Comparison of ENCODE assay signal across 15 cellular contexts in the genomic region with DNA sequence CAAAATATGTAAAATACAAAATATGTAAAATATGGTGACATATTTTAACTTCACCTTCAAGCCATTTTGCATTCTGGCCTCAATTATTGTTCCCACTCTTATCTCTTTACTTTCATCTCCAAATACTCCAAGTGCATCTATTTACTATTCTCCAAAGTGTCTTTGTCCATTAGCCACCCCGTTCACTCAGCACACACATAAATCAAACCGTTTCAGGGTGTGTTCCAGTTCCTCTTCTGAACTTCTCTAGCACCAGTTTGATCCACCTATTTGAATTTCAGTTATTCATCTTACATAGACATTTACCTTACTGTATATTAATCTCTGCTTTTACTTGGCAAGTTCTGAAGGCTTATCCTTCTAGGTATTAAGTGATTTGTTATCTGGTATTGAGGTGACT. TPM values are rescaled to one million over a fixed set of nuclear protein-coding genes. Genes with fewer than 3 reads are reported as not detected.
"Had no signal": no experiment of that assay in that cellular context is flagged by ENCODE, and none has a peak within 500 bp of the region (broad histone marks: within the 10 kb centered on the region; RNA-seq: fewer than 3 reads in every experiment).

No MANE protein-coding gene starts in this region.

- H3K9me3 Mint-ChIP-seq: natural killer cell treated with Interleukin-12 subunit alpha and Interleukin-12 subunit beta and Interleukin-15 and Interleukin-18, amount 100 ng/mL, for 72 hours; stimulated activated naive CD8-positive, alpha-beta T cell treated with anti-CD3 and anti-CD28 coated beads, Interleukin-15, Interleukin-2, amounts not matched to agents 100 ng/mL and 50 ng/mL, for 24 hours had no signal

- H3K4me3 Mint-ChIP-seq: activated T-helper 1 cell treated with anti-CD3 and anti-CD28 coated beads, Interleukin-12 subunit alpha, Interleukin-12 subunit beta, Interleukin-2, Interleukin-4 antibody, amounts not matched to agents 30 ng/mL and 10 ng/mL and 1 ng/mL, durations not matched to agents 14 hours and 24 hours and 36 hours; memory B cell; natural killer cell treated with Interleukin-12 subunit alpha and Interleukin-12 subunit beta and Interleukin-15 and Interleukin-18, amount 100 ng/mL, for 72 hours; stimulated activated naive CD8-positive, alpha-beta T cell treated with anti-CD3 and anti-CD28 coated beads, Interleukin-15, Interleukin-2, amounts not matched to agents 100 ng/mL and 50 ng/mL, for 24 hours had no signal

- H3K27me3 Mint-ChIP-seq: memory B cell; natural killer cell treated with Interleukin-12 subunit alpha and Interleukin-12 subunit beta and Interleukin-15 and Interleukin-18, amount 100 ng/mL, for 72 hours; stimulated activated naive CD8-positive, alpha-beta T cell treated with anti-CD3 and anti-CD28 coated beads, Interleukin-15, Interleukin-2, amounts not matched to agents 100 ng/mL and 50 ng/mL, for 24 hours had no signal

- H3K36me3 ChIP-seq: prostate gland had no signal

- H3K27ac Mint-ChIP-seq: activated T-helper 1 cell treated with anti-CD3 and anti-CD28 coated beads, Interleukin-12 subunit alpha, Interleukin-12 subunit beta, Interleukin-2, Interleukin-4 antibody, amounts not matched to agents 30 ng/mL and 10 ng/mL and 1 ng/mL, durations not matched to agents 14 hours and 24 hours and 36 hours; memory B cell; stimulated activated naive CD8-positive, alpha-beta T cell treated with anti-CD3 and anti-CD28 coated beads, Interleukin-15, Interleukin-2, amounts not matched to agents 100 ng/mL and 50 ng/mL, for 24 hours had no signal

- H3K4me2 ChIP-seq: smooth muscle cell had no signal

- H3K27me3 ChIP-seq: left lung, suprapubic skin, upper lobe of right lung had no signal

- DNase-seq: foreskin fibroblast; kidney; left lung; right cardiac atrium; stimulated activated CD4-positive, alpha-beta T cell treated with anti-CD3 and anti-CD28 coated beads, Interleukin-4, amount 100 ng/mL, for 4 hours; stimulated activated CD8-positive, alpha-beta memory T cell treated with anti-CD3 and anti-CD28 coated beads, Interleukin-4, amount 100 ng/mL, for 48 hours; T-helper 9 cell; upper lobe of right lung had no signal

- H3K27ac ChIP-seq: left lung, prostate gland, suprapubic skin, upper lobe of right lung had no signal

- H3K4me1 ChIP-seq: left lung, prostate gland, upper lobe of right lung had no signal

- H3K9me3 ChIP-seq: left lung, prostate gland, suprapubic skin, upper lobe of right lung had no signal

- H3K4me3 ChIP-seq: left lung, prostate gland, smooth muscle cell, suprapubic skin, upper lobe of right lung had no signal

RNA-seq across cellular contexts. Expression of a gene that starts 45.1 kb away (rescaled TPM):
- total RNA-seq: upper lobe of right lung had no signal
- polyA plus RNA-seq: right cardiac atrium had no signal
